8 cellular contexts compared by ENCODE assay signal in genomic region chr11:67252831-67253239, GRCh38. TPM values are rescaled to one million over a fixed set of nuclear protein-coding genes. Genes with fewer than 3 reads are reported as not detected.
DNase-seq lines count a peak whose midpoint lies in the region; ATAC-seq and TF ChIP-seq lines count a peak whose summit lies in the region.

No MANE protein-coding gene starts in this region.

- peak; percentile 49 for TF ChIP-seq CTCF in OCI-LY1 (IDR thresholded peaks at IDR 0.05; ENCODE audit: low read length)

- H3K4me1 ChIP-seq in OCI-LY1 (ENCODE audit: insufficient read depth, low read length, severe bottlenecking): no peaks in the 10 kb centered on the region

- peaks cover 94% of the 10 kb centered on the region for H3K36me3 ChIP-seq in OCI-LY1 (ENCODE audit: insufficient read depth, low read length)

- ATAC-seq in GM18517 (IDR thresholded peaks at IDR 0.05; ENCODE audit: unreplicated experiment): no peak
- ATAC-seq in HG03095 (IDR thresholded peaks at IDR 0.05; ENCODE audit: unreplicated experiment): no peak

- no peak overlapping the region for H3K4me3 Mint-ChIP-seq in activated CD4-positive, alpha-beta T cell treated with anti-CD3 and anti-CD28 coated beads, Interleukin-2, amount 10 ng/mL, durations not matched to agents 24 days and 14 days

- H3K27ac ChIP-seq in OCI-LY1 (ENCODE audit: low read depth, low read length, poor library complexity, severe bottlenecking): no peak overlapping the region

- no peak overlapping the region for H3K4me2 ChIP-seq in OCI-LY1 (ENCODE audit: low read length)

- no peak overlapping the region for H3K4me3 ChIP-seq in OCI-LY1 (ENCODE audit: low read depth, low read length, poor library complexity, severe bottlenecking)

- H3K9me2 ChIP-seq in OCI-LY1 (ENCODE audit: low read depth, low read length): no peaks in the 10 kb centered on the region

- no peaks in the 10 kb centered on the region for H3K27me3 ChIP-seq in OCI-LY1 (ENCODE audit: insufficient read depth, low read length)

- no peaks in the 10 kb centered on the region for H3K9me3 ChIP-seq in OCI-LY1 (ENCODE audit: low read length)

- DNase-seq in activated CD4-positive, alpha-beta T cell treated with anti-CD3 and anti-CD28 coated beads, Interleukin-2, amount 10 ng/mL, durations not matched to agents 24 days and 14 days: peak; percentile 78
- DNase-seq in activated CD4-positive, alpha-beta T cell treated with anti-CD3 and anti-CD28 coated beads for 4 hours: no peak
- DNase-seq in dermis blood vessel endothelial cell (peak; percentile 78), midbrain (lab: John Stamatoyannopoulos, UW) (peak; percentile 43), HK-2 (ENCODE audit: unreplicated experiment) (no peak)

- intact Hi-C loops in activated CD4-positive, alpha-beta T cell treated with anti-CD3 and anti-CD28 coated beads, Interleukin-2, amount 10 ng/mL, durations not matched to agents 24 days and 14 days (cut with micrococcal nuclease): no loop called here

- peaks cover 44% of the 10 kb centered on the region for H3K4me1 Mint-ChIP-seq in activated CD4-positive, alpha-beta T cell treated with anti-CD3 and anti-CD28 coated beads, Interleukin-2, amount 10 ng/mL, durations not matched to agents 24 days and 14 days

- H3K27me3 Mint-ChIP-seq in activated CD4-positive, alpha-beta T cell treated with anti-CD3 and anti-CD28 coated beads, Interleukin-2, amount 10 ng/mL, durations not matched to agents 24 days and 14 days: no peaks in the 10 kb centered on the region

- H2AFZ ChIP-seq in OCI-LY1 (ENCODE audit: low read length): no peak overlapping the region

- H4K20me1 ChIP-seq in OCI-LY1 (ENCODE audit: insufficient read depth, low read length): no peaks in the 10 kb centered on the region

- no peaks in the 10 kb centered on the region for H3K79me2 ChIP-seq in OCI-LY1 (ENCODE audit: insufficient read depth, low read length)

- H3K27ac Mint-ChIP-seq in activated CD4-positive, alpha-beta T cell treated with anti-CD3 and anti-CD28 coated beads, Interleukin-2, amount 10 ng/mL, durations not matched to agents 24 days and 14 days: peak overlapping the region; percentile 2

- no peak overlapping the region for H3K9ac ChIP-seq in OCI-LY1 (ENCODE audit: low read length)

- peaks cover 85% of the 10 kb centered on the region for H3K36me3 Mint-ChIP-seq in activated CD4-positive, alpha-beta T cell treated with anti-CD3 and anti-CD28 coated beads, Interleukin-2, amount 10 ng/mL, durations not matched to agents 24 days and 14 days (ENCODE audit: low read depth)

- H3F3A ChIP-seq in OCI-LY1 (ENCODE audit: insufficient read depth, low read length): no peaks in the 10 kb centered on the region

- no peaks in the 10 kb centered on the region for H3K9me3 Mint-ChIP-seq in activated CD4-positive, alpha-beta T cell treated with anti-CD3 and anti-CD28 coated beads, Interleukin-2, amount 10 ng/mL, durations not matched to agents 24 days and 14 days

RNA-seq across cellular contexts. Expression of gene GRK2, which starts 13.4 kb away (rescaled TPM):
- 244 and 248 TPM in 2 replicates for total RNA-seq in activated CD4-positive, alpha-beta T cell treated with anti-CD3 and anti-CD28 coated beads, Interleukin-2, amount 10 ng/mL, durations not matched to agents 24 days and 14 days
- 40.0 and 56.8 TPM in 2 replicates for total RNA-seq in dermis blood vessel endothelial cell

RNA-seq across cellular contexts. Expression of gene ANKRD13D, which starts 36.3 kb away (rescaled TPM):
- total RNA-seq in activated CD4-positive, alpha-beta T cell treated with anti-CD3 and anti-CD28 coated beads, Interleukin-2, amount 10 ng/mL, durations not matched to agents 24 days and 14 days: 114 and 124 TPM in 2 replicates
- 29.1 and 32.3 TPM in 2 replicates for total RNA-seq in dermis blood vessel endothelial cell

RNA-seq across cellular contexts. Expression of gene SSH3, which starts 50.5 kb away (rescaled TPM):
- 7.1 and 8.1 TPM in 2 replicates for total RNA-seq in activated CD4-positive, alpha-beta T cell treated with anti-CD3 and anti-CD28 coated beads, Interleukin-2, amount 10 ng/mL, durations not matched to agents 24 days and 14 days
- 15.6 and 19.7 TPM in 2 replicates for total RNA-seq in dermis blood vessel endothelial cell

Comparison
In these comparisons a context has a peak if more than half of its experiments do, and no peak if none do; other contexts are left out.
1. DNase-seq: peak in activated CD4-positive, alpha-beta T cell treated with anti-CD3 and anti-CD28 coated beads, Interleukin-2, amount 10 ng/mL, durations not matched to agents 24 days and 14 days (single experiment), dermis blood vessel endothelial cell (single experiment) and midbrain (single experiment); none in activated CD4-positive, alpha-beta T cell treated with anti-CD3 and anti-CD28 coated beads for 4 hours (0 of 2) and HK-2 (single experiment).